In the genomic region with DNA sequence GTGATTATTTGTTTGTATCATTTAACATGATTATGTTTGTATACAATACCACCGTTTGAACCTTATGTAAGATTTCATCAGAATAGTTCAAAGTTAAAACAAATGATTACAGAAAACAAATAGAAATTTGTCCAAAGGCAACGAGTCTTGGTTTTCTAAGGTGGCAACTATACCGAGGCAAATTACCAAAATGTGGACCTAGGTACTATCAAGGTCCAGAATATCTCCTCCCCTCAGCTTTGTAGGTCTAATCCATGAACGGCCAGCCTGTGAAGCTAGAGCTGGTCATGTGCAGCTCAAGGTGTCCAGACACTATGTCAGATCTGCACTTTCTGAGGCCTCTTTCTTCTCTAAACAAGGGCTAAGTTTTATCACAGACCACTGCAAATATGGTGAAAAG, we compare ENCODE assay signal across 2 cellular contexts.
A peak's percentile ranks its signal among the peaks of the same experiment; 100 is the strongest.
TF ChIP-seq lines count a peak whose summit lies in the region.

No MANE protein-coding gene starts in this region.

TF ChIP-seq in K562, 482 proteins besides CTCF, POLR2A, EP300 and RAD21:
- TF ChIP-seq MBD1 (CRISPR knock-in tag; IDR thresholded peaks at IDR 0.05): no peak
- TF ChIP-seq NR2C2 (CRISPR knock-in tag; IDR thresholded peaks at IDR 0.05): no peak
- 0 out of 2 replicates have a peak, but pooled peaks have one; percentile 18 for TF ChIP-seq NR2C2 (tag; IDR thresholded peaks at IDR 0.05)

TF ChIP-seq in HepG2, 621 proteins besides CTCF, POLR2A, EP300 and RAD21 (continues in another document):
- no peak for TF ChIP-seq RFXANK (CRISPR knock-in tag; IDR thresholded peaks at IDR 0.05)
- TF ChIP-seq ZNF20 (CRISPR knock-in tag; IDR thresholded peaks at IDR 0.05): no peak
- no peak for TF ChIP-seq ZNF468 (CRISPR knock-in tag; IDR thresholded peaks at IDR 0.05)
- TF ChIP-seq FOXP1 (IDR thresholded peaks at IDR 0.05): no peak
- peak; percentile 61; the same call in 1 of the 2 replicates for TF ChIP-seq FOXP1 (CRISPR knock-in tag; IDR thresholded peaks at IDR 0.05)
- TF ChIP-seq THRA (CRISPR knock-in tag; IDR thresholded peaks at IDR 0.05; ENCODE audit: borderline replicate concordance): no peak
- no peak for TF ChIP-seq NR2F6 (IDR thresholded peaks at IDR 0.05)
- TF ChIP-seq NR2F6 (CRISPR knock-in tag; IDR thresholded peaks at IDR 0.05): no peak
- no peak for TF ChIP-seq ZNF329 (CRISPR knock-in tag; IDR thresholded peaks at IDR 0.05; ENCODE audit: low read depth)
- TF ChIP-seq KLF6 (CRISPR knock-in tag; IDR thresholded peaks at IDR 0.05): no peak
- TF ChIP-seq MIER3 (CRISPR knock-in tag; IDR thresholded peaks at IDR 0.05; ENCODE audit: borderline replicate concordance): no peak
- TF ChIP-seq, protein P1, sequence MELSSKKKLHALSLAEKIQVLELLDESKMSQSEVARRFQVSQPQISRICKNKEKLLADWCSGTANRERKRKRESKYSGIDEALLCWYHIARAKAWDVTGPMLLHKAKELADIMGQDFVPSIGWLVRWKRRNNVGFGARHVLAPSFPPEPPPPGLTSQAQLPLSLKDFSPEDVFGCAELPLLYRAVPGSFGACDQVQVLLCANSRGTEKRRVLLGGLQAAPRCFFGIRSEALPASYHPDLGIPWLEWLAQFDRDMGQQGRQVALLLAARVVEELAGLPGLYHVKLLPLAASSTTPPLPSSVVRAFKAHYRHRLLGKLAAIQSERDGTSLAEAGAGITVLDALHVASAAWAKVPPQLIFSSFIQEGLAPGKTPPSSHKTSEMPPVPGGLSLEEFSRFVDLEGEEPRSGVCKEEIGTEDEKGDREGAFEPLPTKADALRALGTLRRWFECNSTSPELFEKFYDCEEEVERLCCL (CRISPR knock-in tag; IDR thresholded peaks at IDR 0.05; ENCODE audit: borderline replicate concordance): no peak
- TF ChIP-seq, protein P2, sequence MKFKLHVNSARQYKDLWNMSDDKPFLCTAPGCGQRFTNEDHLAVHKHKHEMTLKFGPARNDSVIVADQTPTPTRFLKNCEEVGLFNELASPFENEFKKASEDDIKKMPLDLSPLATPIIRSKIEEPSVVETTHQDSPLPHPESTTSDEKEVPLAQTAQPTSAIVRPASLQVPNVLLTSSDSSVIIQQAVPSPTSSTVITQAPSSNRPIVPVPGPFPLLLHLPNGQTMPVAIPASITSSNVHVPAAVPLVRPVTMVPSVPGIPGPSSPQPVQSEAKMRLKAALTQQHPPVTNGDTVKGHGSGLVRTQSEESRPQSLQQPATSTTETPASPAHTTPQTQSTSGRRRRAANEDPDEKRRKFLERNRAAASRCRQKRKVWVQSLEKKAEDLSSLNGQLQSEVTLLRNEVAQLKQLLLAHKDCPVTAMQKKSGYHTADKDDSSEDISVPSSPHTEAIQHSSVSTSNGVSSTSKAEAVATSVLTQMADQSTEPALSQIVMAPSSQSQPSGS (CRISPR knock-in tag; IDR thresholded peaks at IDR 0.05): no peak
- no peak for TF ChIP-seq LRRFIP1 (CRISPR knock-in tag; conservative IDR thresholded peaks at IDR 0.05)
- TF ChIP-seq, protein P3, sequence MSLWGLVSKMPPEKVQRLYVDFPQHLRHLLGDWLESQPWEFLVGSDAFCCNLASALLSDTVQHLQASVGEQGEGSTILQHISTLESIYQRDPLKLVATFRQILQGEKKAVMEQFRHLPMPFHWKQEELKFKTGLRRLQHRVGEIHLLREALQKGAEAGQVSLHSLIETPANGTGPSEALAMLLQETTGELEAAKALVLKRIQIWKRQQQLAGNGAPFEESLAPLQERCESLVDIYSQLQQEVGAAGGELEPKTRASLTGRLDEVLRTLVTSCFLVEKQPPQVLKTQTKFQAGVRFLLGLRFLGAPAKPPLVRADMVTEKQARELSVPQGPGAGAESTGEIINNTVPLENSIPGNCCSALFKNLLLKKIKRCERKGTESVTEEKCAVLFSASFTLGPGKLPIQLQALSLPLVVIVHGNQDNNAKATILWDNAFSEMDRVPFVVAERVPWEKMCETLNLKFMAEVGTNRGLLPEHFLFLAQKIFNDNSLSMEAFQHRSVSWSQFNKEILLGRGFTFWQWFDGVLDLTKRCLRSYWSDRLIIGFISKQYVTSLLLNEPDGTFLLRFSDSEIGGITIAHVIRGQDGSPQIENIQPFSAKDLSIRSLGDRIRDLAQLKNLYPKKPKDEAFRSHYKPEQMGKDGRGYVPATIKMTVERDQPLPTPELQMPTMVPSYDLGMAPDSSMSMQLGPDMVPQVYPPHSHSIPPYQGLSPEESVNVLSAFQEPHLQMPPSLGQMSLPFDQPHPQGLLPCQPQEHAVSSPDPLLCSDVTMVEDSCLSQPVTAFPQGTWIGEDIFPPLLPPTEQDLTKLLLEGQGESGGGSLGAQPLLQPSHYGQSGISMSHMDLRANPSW (CRISPR knock-in tag; IDR thresholded peaks at IDR 0.05; ENCODE audit: borderline replicate concordance): no peak
- peak; percentile 55 for TF ChIP-seq GATAD2A (CRISPR knock-in tag; IDR thresholded peaks at IDR 0.05)
- no peak for TF ChIP-seq TFDP2 (CRISPR knock-in tag; IDR thresholded peaks at IDR 0.05)
- no peak for TF ChIP-seq ZNF136 (CRISPR knock-in tag; IDR thresholded peaks at IDR 0.05; ENCODE audit: low read depth)
- TF ChIP-seq GTF3A (CRISPR knock-in tag; conservative IDR thresholded peaks at IDR 0.05): no peak
- no peak for TF ChIP-seq MAX (IDR thresholded peaks at IDR 0.05)
- no peak for TF ChIP-seq ZNF446 (CRISPR knock-in tag; IDR thresholded peaks at IDR 0.05)
- no peak for TF ChIP-seq RBM39 (IDR thresholded peaks at IDR 0.05; ENCODE audit: low read depth, low read length, poor library complexity, severe bottlenecking)
- no peak for TF ChIP-seq HMG20B (CRISPR knock-in tag; conservative IDR thresholded peaks at IDR 0.05)
- peak in 1 of 2 experiments; percentile 81; a peak in 2 of 4 replicates for TF ChIP-seq ATF4 (CRISPR knock-in tag; IDR thresholded peaks at IDR 0.05)
- TF ChIP-seq ZNF17 (CRISPR knock-in tag; IDR thresholded peaks at IDR 0.05): no peak
- no peak for TF ChIP-seq SMARCE1 (IDR thresholded peaks at IDR 0.05; ENCODE audit: borderline replicate concordance)
- TF ChIP-seq SUZ12 (IDR thresholded peaks at IDR 0.05; ENCODE audit: low read depth, low read length): no peak
- TF ChIP-seq FOXA3 (CRISPR knock-in tag; IDR thresholded peaks at IDR 0.05): peak; percentile 36; the same call in 1 of the 2 replicates
- no peak for TF ChIP-seq ZSCAN31 (CRISPR knock-in tag; IDR thresholded peaks at IDR 0.05; ENCODE audit: low read depth)
- no peak for TF ChIP-seq ZNF710 (CRISPR knock-in tag; IDR thresholded peaks at IDR 0.05; ENCODE audit: borderline replicate concordance)
- peak; percentile 56; the same call in 1 of the 2 replicates for TF ChIP-seq FOXP4 (CRISPR knock-in tag; IDR thresholded peaks at IDR 0.05)
- TF ChIP-seq SNAI1 (CRISPR knock-in tag; IDR thresholded peaks at IDR 0.05; ENCODE audit: borderline replicate concordance): no peak
- TF ChIP-seq ZNF230 (CRISPR knock-in tag; IDR thresholded peaks at IDR 0.05): no peak
- no peak for TF ChIP-seq CCDC6 (CRISPR knock-in tag; IDR thresholded peaks at IDR 0.05)
- TF ChIP-seq ZNF839 (CRISPR knock-in tag; IDR thresholded peaks at IDR 0.05; ENCODE audit: borderline replicate concordance): no peak
- TF ChIP-seq, protein P4, sequence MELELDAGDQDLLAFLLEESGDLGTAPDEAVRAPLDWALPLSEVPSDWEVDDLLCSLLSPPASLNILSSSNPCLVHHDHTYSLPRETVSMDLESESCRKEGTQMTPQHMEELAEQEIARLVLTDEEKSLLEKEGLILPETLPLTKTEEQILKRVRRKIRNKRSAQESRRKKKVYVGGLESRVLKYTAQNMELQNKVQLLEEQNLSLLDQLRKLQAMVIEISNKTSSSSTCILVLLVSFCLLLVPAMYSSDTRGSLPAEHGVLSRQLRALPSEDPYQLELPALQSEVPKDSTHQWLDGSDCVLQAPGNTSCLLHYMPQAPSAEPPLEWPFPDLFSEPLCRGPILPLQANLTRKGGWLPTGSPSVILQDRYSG (CRISPR knock-in tag; IDR thresholded peaks at IDR 0.05): no peak
- TF ChIP-seq, protein P5, sequence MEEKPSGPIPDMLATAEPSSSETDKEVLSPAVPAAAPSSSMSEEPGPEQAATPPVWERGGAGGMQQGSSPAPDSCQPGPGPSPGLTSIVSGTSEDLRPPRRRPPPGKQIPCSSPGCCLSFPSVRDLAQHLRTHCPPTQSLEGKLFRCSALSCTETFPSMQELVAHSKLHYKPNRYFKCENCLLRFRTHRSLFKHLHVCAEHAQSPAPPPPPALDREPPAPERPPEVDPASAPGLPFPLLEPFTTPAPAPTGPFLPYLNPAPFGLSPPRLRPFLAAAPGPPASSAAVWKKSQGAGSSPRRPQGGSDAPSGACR (CRISPR knock-in tag; IDR thresholded peaks at IDR 0.05): no peak
- no peak for TF ChIP-seq SOX6 (IDR thresholded peaks at IDR 0.05)
- peak; percentile 27; the same call in 1 of the 2 replicates for TF ChIP-seq SOX6 (CRISPR knock-in tag; IDR thresholded peaks at IDR 0.05)
- TF ChIP-seq ZNF672 (CRISPR knock-in tag; IDR thresholded peaks at IDR 0.05): no peak
- no peak for TF ChIP-seq TOPORS (CRISPR knock-in tag; IDR thresholded peaks at IDR 0.05)
- no peak for TF ChIP-seq ATF7-NPFF (CRISPR knock-in tag; IDR thresholded peaks at IDR 0.05; ENCODE audit: low read depth)
